Comparison of ENCODE assay signal across 8 cellular contexts in genomic region chr1:12617901-12618660, GRCh38. TPM values are rescaled to one million over a fixed set of nuclear protein-coding genes. Genes with fewer than 3 reads are reported as not detected.
DNase-seq lines count a peak whose midpoint lies in the region; ATAC-seq and TF ChIP-seq lines count a peak whose summit lies in the region.

Gene DHRS3, minus strand, starts transcription at chr1:12618210. Its CDS starts 862 bp downstream, at chr1:12617348.

- H3K27me3 ChIP-seq in smooth muscle cell (ENCODE audit: low read depth) = peaks cover 13% of the 10 kb centered on the region

- H3K4me2 ChIP-seq in smooth muscle cell = peak within 1 kb of the TSS; percentile 99

- peak within 1 kb of the TSS; percentile 90 for H2AFZ ChIP-seq in smooth muscle cell (ENCODE audit: low read depth)

- WGBS in smooth muscle cell (ENCODE audit: low lambda C conversion rate) = under 1% methylated on average over 67 of the region's 69 CpGs

- peaks cover 35% of the 10 kb centered on the region for H3K4me1 ChIP-seq in smooth muscle cell (ENCODE audit: low read depth)

- CTCF ChIA-PET in activated B cell treated with CpG ODN at 0.5 μM for 24 hours (lab: Charles Lee) = interaction anchor here (0.9 to 4.0 kb wide), 8 partner anchors 19 to 346 kb away, joined by 3 to 18 read pairs (median 4); no protein-coding TSS in a partner anchor

- H3K4me1 Mint-ChIP-seq in activated B cell treated with CpG ODN at 0.5 μM for 24 hours = peaks cover 43% of the 10 kb centered on the region
- H3K4me1 Mint-ChIP-seq in central memory CD8-positive, alpha-beta T cell = peaks cover 62% of the 10 kb centered on the region

- H3K4me3 ChIP-seq in smooth muscle cell = peak within 1 kb of the TSS; percentile 87

- peaks cover 4% of the 10 kb centered on the region for H3F3A ChIP-seq in smooth muscle cell (ENCODE audit: low read depth)

- no peaks in the 10 kb centered on the region for H3K36me3 ChIP-seq in smooth muscle cell (ENCODE audit: low read depth)

- no peak for TF ChIP-seq CTCF in activated B cell treated with CpG ODN at 0.5 μM for 24 hours (IDR thresholded peaks at IDR 0.05)
- no peak for TF ChIP-seq CTCF in smooth muscle cell (IDR thresholded peaks at IDR 0.05; ENCODE audit: borderline replicate concordance, insufficient read depth, poor library complexity, severe bottlenecking)

- intact Hi-C loops in activated B cell treated with CpG ODN at 0.5 μM for 24 hours (cut with micrococcal nuclease) = loop anchor here (2.0 kb wide), 2 partner anchors 145 to 211 kb away; no protein-coding TSS in a partner anchor

- POLR2A ChIA-PET in activated B cell treated with CpG ODN at 0.5 μM for 24 hours (lab: Charles Lee) = interaction anchor here (0.6 kb wide), 4 partner anchors 107 to 1003 kb away, joined by 3 to 5 read pairs (median 3); no protein-coding TSS in a partner anchor

- H3K9me3 Mint-ChIP-seq in activated B cell treated with CpG ODN at 0.5 μM for 24 hours = no peaks in the 10 kb centered on the region
- H3K9me3 Mint-ChIP-seq in central memory CD8-positive, alpha-beta T cell = no peaks in the 10 kb centered on the region

- no peak within 1 kb of the TSS for H3K27ac Mint-ChIP-seq in activated B cell treated with CpG ODN at 0.5 μM for 24 hours
- H3K27ac Mint-ChIP-seq in central memory CD8-positive, alpha-beta T cell (ENCODE audit: low read depth) = peak within 1 kb of the TSS; percentile 96

- H3K27ac ChIP-seq in smooth muscle cell (ENCODE audit: low read depth) = peak within 1 kb of the TSS; percentile 72

- no peaks in the 10 kb centered on the region for H3K36me3 Mint-ChIP-seq in activated B cell treated with CpG ODN at 0.5 μM for 24 hours (ENCODE audit: low read depth)
- peaks cover 19% of the 10 kb centered on the region for H3K36me3 Mint-ChIP-seq in central memory CD8-positive, alpha-beta T cell (ENCODE audit: insufficient read depth)

- no peaks in the 10 kb centered on the region for H4K20me1 ChIP-seq in smooth muscle cell (ENCODE audit: low read depth)

- peaks cover 57% of the 10 kb centered on the region for H3K27me3 Mint-ChIP-seq in activated B cell treated with CpG ODN at 0.5 μM for 24 hours
- no peaks in the 10 kb centered on the region for H3K27me3 Mint-ChIP-seq in central memory CD8-positive, alpha-beta T cell

- no peaks in the 10 kb centered on the region for H3K79me2 ChIP-seq in smooth muscle cell (ENCODE audit: low read depth)

- H3K4me3 Mint-ChIP-seq in activated B cell treated with CpG ODN at 0.5 μM for 24 hours = peak within 1 kb of the TSS; percentile 82
- H3K4me3 Mint-ChIP-seq in central memory CD8-positive, alpha-beta T cell = peak within 1 kb of the TSS; percentile 99

- peak within 1 kb of the TSS; percentile 6 for H3K9ac ChIP-seq in smooth muscle cell (ENCODE audit: low read depth)

- ATAC-seq in activated B cell treated with CpG ODN at 0.5 μM for 24 hours (ENCODE audit: low read depth) = peak; percentile 40
- ATAC-seq in central memory CD8-positive, alpha-beta T cell (replicated peaks; ENCODE audit: extremely low read depth, poor library complexity, severe bottlenecking) = peak; percentile 61

- no peaks in the 10 kb centered on the region for H3K9me3 ChIP-seq in smooth muscle cell (replicated peaks; ENCODE audit: low read depth)

- DNase-seq in NCI-H2029 (lab: John Stamatoyannopoulos, UW) (peak; percentile 26), NCI-H2029 treated with DMSO at 0.1 percent for 48 hours (lab: John Stamatoyannopoulos, UW) (no peak), NCI-H1930 (lab: John Stamatoyannopoulos, UW) (peak; percentile 19 to 32), activated B cell treated with CpG ODN at 0.5 μM for 24 hours (peak; percentile 34), islet precursor cell (peak; percentile 94), smooth muscle cell (lab: John Stamatoyannopoulos, UW; ENCODE audit: unreplicated experiment) (peak; percentile 29), NK-92 (lab: John Stamatoyannopoulos, UW; ENCODE audit: unreplicated experiment) (no peak)
- DNase-seq in central memory CD8-positive, alpha-beta T cell (ENCODE audit: low spot score in 2 of 2) = peak; percentile 46 to 59

RNA-seq across cellular contexts. Expression of gene DHRS3, which starts in this region (rescaled TPM):
- total RNA-seq in activated B cell treated with CpG ODN at 0.5 μM for 24 hours = 0.39 and 1.8 TPM in 2 replicates
- total RNA-seq in smooth muscle cell = 2.7 and 9.5 TPM in 2 replicates
- 0.89 and 2.8 TPM in 2 replicates for polyA plus RNA-seq in smooth muscle cell

Comparison
In these comparisons a context has a peak if more than half of its experiments do, and no peak if none do; other contexts are left out.
1. DNase-seq: peak in NCI-H2029 (single experiment), NCI-H1930 (2 of 2), activated B cell treated with CpG ODN at 0.5 μM for 24 hours (single experiment), central memory CD8-positive, alpha-beta T cell (2 of 2), islet precursor cell (single experiment) and smooth muscle cell (single experiment); none in NCI-H2029 treated with DMSO at 0.1 percent for 48 hours (single experiment) and NK-92 (single experiment).